ENCODE assay signal across 8 cellular contexts in the genomic region with DNA sequence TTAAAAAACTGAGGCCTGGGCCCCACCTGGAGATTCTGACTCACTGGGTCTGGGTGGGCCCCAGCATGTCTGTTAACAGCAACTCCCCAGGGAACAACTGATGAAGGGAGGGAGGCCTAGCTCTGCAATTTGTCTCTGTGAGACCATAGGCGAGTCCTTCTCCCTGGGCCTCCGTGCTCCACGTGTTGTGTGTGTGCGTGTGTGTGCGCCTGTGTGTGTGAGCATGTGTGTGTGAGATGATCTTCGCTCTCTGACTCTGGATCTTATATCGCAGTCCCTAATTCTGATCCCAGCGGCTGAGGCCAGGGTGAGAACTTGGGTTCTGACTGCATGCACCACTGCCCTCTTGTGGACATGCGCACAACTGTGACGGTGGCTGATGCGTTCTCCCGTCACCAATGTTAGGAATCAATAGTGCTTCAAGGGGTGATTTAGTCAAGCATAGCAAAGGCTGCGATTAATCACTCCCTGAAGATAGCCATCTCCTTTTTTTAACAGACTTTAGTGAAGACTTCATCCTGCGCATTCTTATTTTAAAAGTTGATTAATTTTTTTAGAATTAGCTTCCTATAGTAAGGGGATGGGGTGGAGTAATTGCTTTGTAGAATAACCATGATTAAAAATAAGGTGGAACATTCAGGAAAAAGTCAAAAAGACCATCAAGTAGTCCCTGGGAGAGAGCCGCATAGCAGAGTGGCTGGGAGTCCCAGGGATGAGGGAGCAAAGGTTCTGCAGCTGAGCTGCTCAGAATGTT.
DNase-seq lines count a peak whose midpoint lies in the region; ATAC-seq and TF ChIP-seq lines count a peak whose summit lies in the region.

No MANE protein-coding gene starts in this region.

- H3K27ac ChIP-seq in CD4-positive, CD25-positive, alpha-beta regulatory T cell (ENCODE audit: insufficient read depth, low read length, poor library complexity, severe bottlenecking) = no peak overlapping the region
- H3K27ac ChIP-seq in endodermal cell (ENCODE audit: low read depth, low read length) = no peak overlapping the region

- H3K4me1 Mint-ChIP-seq in CD4-positive, CD25-positive, alpha-beta regulatory T cell = peaks cover 0 to 3% (median 1%) of the 10 kb centered on the region in 4 donors
- H3K4me1 Mint-ChIP-seq in endodermal cell = peaks cover 15% of the 10 kb centered on the region

- H3K9me3 Mint-ChIP-seq in CD4-positive, CD25-positive, alpha-beta regulatory T cell = no peaks in the 10 kb centered on the region
- no peaks in the 10 kb centered on the region for H3K9me3 Mint-ChIP-seq in endodermal cell

- H3K4me3 Mint-ChIP-seq in CD4-positive, CD25-positive, alpha-beta regulatory T cell = no peak overlapping the region
- no peak overlapping the region for H3K4me3 Mint-ChIP-seq in endodermal cell

- H3K9ac ChIP-seq in endodermal cell (ENCODE audit: extremely low read depth, low read length, poor library complexity, severe bottlenecking) = no peak overlapping the region

- H3K27me3 Mint-ChIP-seq in CD4-positive, CD25-positive, alpha-beta regulatory T cell = peaks cover 14% of the 10 kb centered on the region
- peaks cover 13% of the 10 kb centered on the region for H3K27me3 Mint-ChIP-seq in endodermal cell (ENCODE audit: insufficient read depth)

- no peaks in the 10 kb centered on the region for H3K36me3 Mint-ChIP-seq in CD4-positive, CD25-positive, alpha-beta regulatory T cell
- no peaks in the 10 kb centered on the region for H3K36me3 Mint-ChIP-seq in endodermal cell (ENCODE audit: low read depth)

- DNase-seq in CD4-positive, CD25-positive, alpha-beta regulatory T cell = peak; percentile 54 to 86 (median 68)
- peak; percentile 92 for DNase-seq in NCI-H82 (lab: John Stamatoyannopoulos, UW)
- peak; percentile 61 for DNase-seq in activated CD8-positive, alpha-beta memory T cell treated with anti-CD3 and anti-CD28 coated beads for 1 hour (ENCODE audit: extremely low read depth in 1 of 2, low read depth in 1 of 2)
- peak; percentile 95 for DNase-seq in endodermal cell
- peak; percentile 69 to 90 (median 85) for DNase-seq in mucosa of descending colon
- peak; percentile 89 for DNase-seq in stimulated activated CD8-positive, alpha-beta memory T cell treated with anti-CD3 and anti-CD28 coated beads, Interleukin-4, amount 100 ng/mL, for 48 hours

- H3K36me3 ChIP-seq in CD4-positive, CD25-positive, alpha-beta regulatory T cell (ENCODE audit: control insufficient read depth, insufficient read depth, low read length) = no peaks in the 10 kb centered on the region
- H3K36me3 ChIP-seq in endodermal cell (ENCODE audit: control insufficient read depth, insufficient read depth, low read length) = no peaks in the 10 kb centered on the region
- H3K36me3 ChIP-seq in mucosa of descending colon (ENCODE audit: low read depth) = no peaks in the 10 kb centered on the region

- H3K4me3 ChIP-seq in CD4-positive, CD25-positive, alpha-beta regulatory T cell (ENCODE audit: low read depth, low read length) = no peak overlapping the region
- no peak overlapping the region for H3K4me3 ChIP-seq in endodermal cell (ENCODE audit: low read length)
- H3K4me3 ChIP-seq in mucosa of descending colon = no peak overlapping the region

- peaks cover 2% of the 10 kb centered on the region for H3K27me3 ChIP-seq in CD4-positive, CD25-positive, alpha-beta regulatory T cell (ENCODE audit: control insufficient read depth, insufficient read depth, low read length)
- H3K27me3 ChIP-seq in endodermal cell (ENCODE audit: control insufficient read depth, insufficient read depth, low read length, poor library complexity, severe bottlenecking) = peaks cover 8% of the 10 kb centered on the region

- TF ChIP-seq CTCF in endodermal cell (conservative IDR thresholded peaks at IDR 0.05) (peak; percentile 86), mucosa of descending colon (IDR thresholded peaks at IDR 0.05) (peak; percentile 75)

- ATAC-seq in CD4-positive, CD25-positive, alpha-beta regulatory T cell (ENCODE audit: low read depth in 2 of 2) = peak; percentile 89 to 94
- ATAC-seq in GM19438 (IDR thresholded peaks at IDR 0.05; ENCODE audit: low read depth, unreplicated experiment) (peak; percentile 80), HG03565 (IDR thresholded peaks at IDR 0.05; ENCODE audit: unreplicated experiment) (peak; percentile 80), mucosa of descending colon (peak; percentile 90)

- no peaks in the 10 kb centered on the region for H3K9me3 ChIP-seq in CD4-positive, CD25-positive, alpha-beta regulatory T cell (ENCODE audit: control insufficient read depth in 2 of 2, low read length in 2 of 2)
- H3K9me3 ChIP-seq in endodermal cell (ENCODE audit: control insufficient read depth, low read length) = no peaks in the 10 kb centered on the region
- no peaks in the 10 kb centered on the region for H3K9me3 ChIP-seq in mucosa of descending colon

- intact Hi-C loops in mucosa of descending colon (cut with DNase I, micrococcal nuclease) = loop anchor here (2.0 to 5.0 kb wide), 2 partner anchors 130 to 137 kb away; no protein-coding TSS in a partner anchor

- peak overlapping the region in 1 of 3 donors; percentile 77 for H3K27ac Mint-ChIP-seq in CD4-positive, CD25-positive, alpha-beta regulatory T cell
- no peak overlapping the region for H3K27ac Mint-ChIP-seq in endodermal cell

- no peaks in the 10 kb centered on the region for H3K4me1 ChIP-seq in CD4-positive, CD25-positive, alpha-beta regulatory T cell (ENCODE audit: control insufficient read depth, insufficient read depth, low read length, poor library complexity, severe bottlenecking)
- H3K4me1 ChIP-seq in endodermal cell (ENCODE audit: control insufficient read depth, insufficient read depth, low read length) = no peaks in the 10 kb centered on the region
- peaks cover 7% of the 10 kb centered on the region for H3K4me1 ChIP-seq in mucosa of descending colon (ENCODE audit: low read depth)

- 16 to 20% methylated on average over 7 to 15 of the region's 15 CpGs for WGBS in endodermal cell (ENCODE audit: insufficient coverage in 1 of 2, insufficient read length in 1 of 2), 2 experiments
